Comparison of ENCODE assay signal across 9 cellular contexts in genomic region chr11:47393163-47394049, GRCh38. TPM values are rescaled to one million over a fixed set of nuclear protein-coding genes. Genes with fewer than 3 reads are reported as not detected.
DNase-seq lines count a peak whose midpoint lies in the region; ATAC-seq and TF ChIP-seq lines count a peak whose summit lies in the region.
"Had no signal": no experiment of that assay in that cellular context is flagged by ENCODE, and none has a peak within 500 bp of the region (broad histone marks: within the 10 kb centered on the region; RNA-seq: fewer than 3 reads in every experiment).

No MANE protein-coding gene starts in this region.

- no peaks in the 10 kb centered on the region for H3K27me3 ChIP-seq in Loucy (ENCODE audit: insufficient read depth, low read length, poor library complexity, severe bottlenecking)
- no peaks in the 10 kb centered on the region for H3K27me3 ChIP-seq in body of pancreas
- H3K27me3 ChIP-seq in mesenchymal stem cell (ENCODE audit: control insufficient read depth in 1 of 2, insufficient read depth in 1 of 2, low read length in 2 of 2), result no peaks in the 10 kb centered on the region

- H2BK12ac ChIP-seq in mesenchymal stem cell (ENCODE audit: low read length in 2 of 2), result peak overlapping the region; percentile 42 to 66

- peak overlapping the region; percentile 70 to 75 for H3K4ac ChIP-seq in mesenchymal stem cell (ENCODE audit: low read depth in 1 of 2, low read length in 2 of 2)

- H3K4me1 ChIP-seq in Loucy (ENCODE audit: insufficient read depth, low read length, poor library complexity, severe bottlenecking), result peaks cover 74% of the 10 kb centered on the region
- H3K4me1 ChIP-seq in body of pancreas, result no peaks in the 10 kb centered on the region
- H3K4me1 ChIP-seq in mesenchymal stem cell (ENCODE audit: control insufficient read depth, insufficient read depth, low read depth, low read length), result peaks cover 32% of the 10 kb centered on the region

- intact Hi-C loops in body of pancreas (cut with DNase I), result no loop called here

- H3K36me3 ChIP-seq in Loucy (ENCODE audit: insufficient read depth, low read length) (no peaks in the 10 kb centered on the region), body of pancreas (replicated peaks in 1 of 2; ENCODE audit: insufficient read depth in 1 of 2, low read depth in 2 of 2) (no peaks in the 10 kb centered on the region), mesenchymal stem cell (ENCODE audit: control insufficient read depth in 1 of 2, insufficient read depth in 2 of 2, low read depth in 1 of 2, low read length in 2 of 2) (no peaks in the 10 kb centered on the region)

- TF ChIP-seq POLR2A in body of pancreas (IDR thresholded peaks at IDR 0.05), result peak in 2 of 3 donors; percentile 15 to 36

- DNase-seq in AG04449 (ENCODE audit: low read depth, low spot score) (peak; percentile 47), body of pancreas (peak in 2 of 4 donors; percentile 17 to 67), mesenchymal stem cell (peak; percentile 82), NCI-H1105 treated with DMSO at 0.1 percent for 48 hours (lab: John Stamatoyannopoulos, UW) (no peak), NCI-H774 (lab: John Stamatoyannopoulos, UW) (no peak)
- no peak for DNase-seq in activated CD4-positive, alpha-beta T cell treated with anti-CD3 and anti-CD28 coated beads, Interleukin-2, amount 50 U/mL, for 4 hours

- H2AFZ ChIP-seq in Loucy (ENCODE audit: low read length) (no peak overlapping the region), mesenchymal stem cell (ENCODE audit: low read depth, low read length) (peak overlapping the region; percentile 80)
- H2AFZ ChIP-seq: PC-9 had no signal

- POLR2A ChIA-PET in AG04449 (lab: Yijun Ruan, JAX), result no interaction called here

- ATAC-seq in body of pancreas (peak; percentile 12), GM19467 (IDR thresholded peaks at IDR 0.05; ENCODE audit: unreplicated experiment) (no peak)

- no peak overlapping the region for H2BK5ac ChIP-seq in mesenchymal stem cell (ENCODE audit: low read depth, low read length, poor library complexity, severe bottlenecking)

- no peaks in the 10 kb centered on the region for H3K9me2 ChIP-seq in Loucy (replicated peaks; ENCODE audit: low read depth, low read length)

- H3K4me3 ChIP-seq in AG04449 (ENCODE audit: low read depth, low read length) (no peak overlapping the region), Loucy (ENCODE audit: low read length, poor library complexity, severe bottlenecking) (no peak overlapping the region), body of pancreas (no peak overlapping the region), mesenchymal stem cell (ENCODE audit: insufficient read depth in 1 of 2, low read depth in 1 of 2, low read length in 2 of 2) (peak overlapping the region in 1 of 2 experiments; percentile 16)
- H3K4me3 ChIP-seq: PC-9 had no signal

- H3K4me2 ChIP-seq in Loucy (ENCODE audit: low read depth, low read length, poor library complexity, severe bottlenecking) (peak overlapping the region; percentile 83), mesenchymal stem cell (ENCODE audit: low read length, poor library complexity, severe bottlenecking) (no peak overlapping the region)
- H3K4me2 ChIP-seq: PC-9 had no signal

- no peaks in the 10 kb centered on the region for H3K79me1 ChIP-seq in mesenchymal stem cell (replicated peaks; ENCODE audit: low read length, poor library complexity, severe bottlenecking)

- peak overlapping the region; percentile 37 for H2AK5ac ChIP-seq in mesenchymal stem cell (ENCODE audit: low read length, severe bottlenecking)

- H2BK120ac ChIP-seq in mesenchymal stem cell (ENCODE audit: low read depth, low read length), result peak overlapping the region; percentile 15

- peak overlapping the region; percentile 53 for H2BK15ac ChIP-seq in mesenchymal stem cell (ENCODE audit: low read depth, poor library complexity, severe bottlenecking)

- H3K14ac ChIP-seq in mesenchymal stem cell (ENCODE audit: low read length in 2 of 2), result peak overlapping the region in 1 of 2 experiments; percentile 21

- CTCF ChIA-PET in AG04449 (lab: Yijun Ruan, JAX), result interaction anchor here (0.8 to 8.3 kb wide), 7 partner anchors 10 to 38 kb away, joined by 4 to 123 read pairs (median 6); partner anchors contain the start of gene SPI1

- no peaks in the 10 kb centered on the region for H3F3A ChIP-seq in Loucy (ENCODE audit: low read depth)

- H3K18ac ChIP-seq in mesenchymal stem cell (ENCODE audit: low read depth in 1 of 2, low read length in 2 of 2), result peak overlapping the region; percentile 68 to 90

- TF ChIP-seq CTCF in AG04449 (IDR thresholded peaks at IDR 0.05; ENCODE audit: insufficient read depth, low read length, missing control alignments), result no peak
- no peak for TF ChIP-seq CTCF in Loucy (conservative IDR thresholded peaks at IDR 0.05; ENCODE audit: low read length)
- TF ChIP-seq CTCF in body of pancreas (IDR thresholded peaks at IDR 0.05), result no peak

- H3K23ac ChIP-seq in mesenchymal stem cell (ENCODE audit: low read length in 2 of 2), result no peak overlapping the region

- H3K27ac ChIP-seq in body of pancreas (peak overlapping the region in 2 of 4 donors; percentile 55 to 83), mesenchymal stem cell (ENCODE audit: low read length, poor library complexity, severe bottlenecking) (peak overlapping the region; percentile 29)
- H3K27ac ChIP-seq: PC-9 had no signal

- no peaks in the 10 kb centered on the region for H3K79me2 ChIP-seq in Loucy (ENCODE audit: insufficient read depth, low read length)

- WGBS in body of pancreas, 2 donors, result 62 to 86% methylated on average over 11 to 20 of the region's 20 CpGs
- 71% methylated on average over 20 of the region's 20 CpGs for WGBS in mesenchymal stem cell

- peak overlapping the region; percentile 72 for H4K91ac ChIP-seq in mesenchymal stem cell (ENCODE audit: low read length)

- H3K9ac ChIP-seq in Loucy (ENCODE audit: low read depth, low read length, poor library complexity, severe bottlenecking) (peak overlapping the region; percentile 84), mesenchymal stem cell (ENCODE audit: low read length) (peak overlapping the region; percentile 57)

- peak overlapping the region; percentile 88 for H4K8ac ChIP-seq in mesenchymal stem cell (ENCODE audit: low read length)

- no peaks in the 10 kb centered on the region for H4K20me1 ChIP-seq in Loucy (ENCODE audit: insufficient read depth, low read length, poor library complexity, severe bottlenecking)

- no peaks in the 10 kb centered on the region for H3K9me3 ChIP-seq in Loucy (ENCODE audit: insufficient read depth, low read depth, low read length)
- H3K9me3 ChIP-seq in body of pancreas, result no peaks in the 10 kb centered on the region
- H3K9me3 ChIP-seq in mesenchymal stem cell (ENCODE audit: control insufficient read depth, low read length), result no peaks in the 10 kb centered on the region

RNA-seq across cellular contexts. Expression of gene SLC39A13, which starts 15.0 kb away (rescaled TPM):
- 10 to 100 TPM; 54.7 TPM for total RNA-seq in body of pancreas
- 89.2 TPM for polyA plus RNA-seq in mesenchymal stem cell (2013, experiment 1 of 2)
- 88.7 TPM for polyA plus RNA-seq in mesenchymal stem cell (2013, experiment 2 of 2)

RNA-seq across cellular contexts. Expression of gene SPI1, which starts 15.1 kb away (rescaled TPM):
- 10 to 100 TPM in 1 of 2 donors, 1 to 10 TPM in 1; 7.5 to 10.9 TPM for total RNA-seq in body of pancreas
- not detected for polyA plus RNA-seq in mesenchymal stem cell (2013, experiment 1 of 2)
- polyA plus RNA-seq in mesenchymal stem cell (2013, experiment 2 of 2), result not detected
- total RNA-seq: PC-9 had no signal

RNA-seq across cellular contexts. Expression of gene PSMC3, which starts 32.8 kb away (rescaled TPM):
- total RNA-seq in body of pancreas, result 10 to 100 TPM; 43.8 to 62.8 TPM
- polyA plus RNA-seq in mesenchymal stem cell (2013, experiment 1 of 2), result 95.6 TPM
- 95.8 TPM for polyA plus RNA-seq in mesenchymal stem cell (2013, experiment 2 of 2)

RNA-seq across cellular contexts. Expression of gene MYBPC3, which starts 40.9 kb away (rescaled TPM):
- not detected for total RNA-seq in body of pancreas
- not detected for polyA plus RNA-seq in mesenchymal stem cell (2013, experiment 1 of 2)
- polyA plus RNA-seq in mesenchymal stem cell (2013, experiment 2 of 2), result not detected
- total RNA-seq: PC-9 had no signal

RNA-seq across cellular contexts. Expression of gene RAPSN, which starts 55.5 kb away (rescaled TPM):
- total RNA-seq in body of pancreas, result not detected
- 0.32 TPM for polyA plus RNA-seq in mesenchymal stem cell (2013, experiment 1 of 2)
- polyA plus RNA-seq in mesenchymal stem cell (2013, experiment 2 of 2), result 0.16 TPM

Comparison
In these comparisons a context has a peak if more than half of its experiments do, and no peak if none do; other contexts are left out.
1. DNase-seq: peak in AG04449 (single experiment) and mesenchymal stem cell (single experiment); none in NCI-H1105 treated with DMSO at 0.1 percent for 48 hours (single experiment), activated CD4-positive, alpha-beta T cell treated with anti-CD3 and anti-CD28 coated beads, Interleukin-2, amount 50 U/mL, for 4 hours (0 of 2) and NCI-H774 (single experiment).